ENCODE assay signal across 20 cellular contexts in the genomic region with DNA sequence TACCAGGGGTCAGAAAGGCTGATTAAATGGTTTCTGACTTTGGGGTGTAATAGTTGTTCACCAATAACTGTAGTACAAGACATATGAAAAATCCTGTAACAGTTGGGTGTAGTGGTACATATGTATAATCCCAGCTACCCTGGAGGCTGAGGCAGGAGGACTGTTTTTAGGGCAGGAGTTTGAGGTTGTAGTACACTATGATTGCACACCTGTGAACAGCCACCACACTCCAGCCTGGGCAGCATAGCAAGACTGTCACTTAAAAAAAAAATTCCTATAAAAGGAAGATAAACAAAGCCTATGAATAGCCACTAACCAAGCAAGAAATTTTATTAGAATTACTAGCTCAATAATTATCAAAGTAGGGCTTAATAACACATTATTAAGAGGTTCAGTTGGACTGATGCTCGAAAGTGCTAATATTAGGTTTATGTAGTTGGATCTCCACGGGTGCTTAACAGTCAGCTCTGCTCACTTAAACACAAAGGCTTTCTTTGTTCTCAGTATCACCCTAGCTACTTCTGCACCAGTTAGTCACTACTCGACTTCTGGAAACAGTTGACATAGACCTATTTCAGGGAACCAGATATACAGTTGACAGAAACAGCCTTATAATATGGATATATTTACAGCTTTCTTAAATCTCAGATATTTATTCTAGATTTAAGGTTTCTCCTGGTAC.
DNase-seq lines count a peak whose midpoint lies in the region; ATAC-seq, FAIRE-seq and TF ChIP-seq lines count a peak whose summit lies in the region.
"Had no signal": no experiment of that assay in that cellular context is flagged by ENCODE, and none has a peak within 500 bp of the region (broad histone marks: within the 10 kb centered on the region; RNA-seq: fewer than 3 reads in every experiment).

No MANE protein-coding gene starts in this region.

- no peaks in the 10 kb centered on the region for H3K36me3 ChIP-seq in Panc1 (ENCODE audit: control insufficient read depth, insufficient read depth, low read length)
- no peaks in the 10 kb centered on the region for H3K36me3 ChIP-seq in left ventricle myocardium inferior
- H3K36me3 ChIP-seq: Peyer's patch, spleen had no signal

- BruUV-seq in Panc1 (replicated peaks; lab: Mats Ljungman, UMichigan): no TSS peak

- H3K4me1 Mint-ChIP-seq in activated naive CD8-positive, alpha-beta T cell treated with anti-CD3 and anti-CD28 coated beads, Interleukin-2, amount 50 U/mL, for 24 hours: no peaks in the 10 kb centered on the region
- H3K4me1 Mint-ChIP-seq: CD14-positive monocyte, H9 had no signal

- H3K4me3 ChIP-seq in Panc1 (ENCODE audit: low read depth in 2 of 2, low read length in 2 of 2) (no peak overlapping the region), left ventricle myocardium inferior (no peak overlapping the region)
- H3K4me3 ChIP-seq: Peyer's patch, spleen had no signal

- in situ Hi-C loops in Panc1 (cut with HindIII; ENCODE audit: low pct_unique_long_range_greater_than_20kb, low sequenced_read_pairs): no loop called here

- FAIRE-seq in frontal cortex (lab: Jason Lieb, UNC): no peak

- peaks cover 3% of the 10 kb centered on the region for H3K27me3 Mint-ChIP-seq in activated naive CD8-positive, alpha-beta T cell treated with anti-CD3 and anti-CD28 coated beads, Interleukin-2, amount 50 U/mL, for 24 hours

- H3K27me3 ChIP-seq in Panc1 (ENCODE audit: control insufficient read depth, insufficient read depth, low read length) (no peaks in the 10 kb centered on the region), left ventricle myocardium inferior (ENCODE audit: low read depth) (no peaks in the 10 kb centered on the region)
- H3K27me3 ChIP-seq: Peyer's patch, spleen had no signal

- H3K9me3 ChIP-seq in Panc1 (ENCODE audit: control insufficient read depth, insufficient read depth, low read depth, low read length) (no peaks in the 10 kb centered on the region), left ventricle myocardium inferior (replicated peaks) (peaks cover 12% of the 10 kb centered on the region)
- H3K9me3 ChIP-seq: Peyer's patch had no signal

- TF ChIP-seq CTCF in Panc1 (IDR thresholded peaks at IDR 0.05): no peak
- TF ChIP-seq CTCF in left ventricle myocardium inferior (IDR thresholded peaks at IDR 0.05; ENCODE audit: borderline replicate concordance): no peak

- POLR2A ChIA-PET in Panc1 (lab: Charles Lee): no interaction called here

- DNase-seq in DMS79 treated with DMSO at 0.1 percent for 48 hours (lab: John Stamatoyannopoulos, UW): peak; percentile 17
- DNase-seq in DMS79 (lab: John Stamatoyannopoulos, UW): no peak
- DNase-seq in Panc1 (ENCODE audit: low read depth, low spot score): no peak
- no peak for DNase-seq in left ventricle myocardium inferior
- peak; percentile 51 for DNase-seq in renal cortical epithelial cell (ENCODE audit: low read depth)
- no peak for DNase-seq in activated naive CD8-positive, alpha-beta T cell treated with anti-CD3 and anti-CD28 coated beads, Interleukin-2, amount 50 U/mL, for 24 hours
- no peak for DNase-seq in frontal cortex (ENCODE audit: low spot score in 2 of 2)
- DNase-seq: activated naive CD4-positive, alpha-beta T cell; central memory CD4-positive, alpha-beta T cell; effector memory CD4-positive, alpha-beta T cell; H9; NCI-H1048; NCI-H446 treated with DMSO at 0.1 percent for 48 hours; nucleus accumbens; Peyer's patch; spleen had no signal

- peaks cover 7% of the 10 kb centered on the region for H3K36me3 Mint-ChIP-seq in activated naive CD8-positive, alpha-beta T cell treated with anti-CD3 and anti-CD28 coated beads, Interleukin-2, amount 50 U/mL, for 24 hours (ENCODE audit: low read depth)
- H3K36me3 Mint-ChIP-seq: CD14-positive monocyte had no signal

- intact Hi-C loops in Panc1 (cut with micrococcal nuclease; ENCODE audit: unreplicated experiment): no loop called here
- intact Hi-C loops in left ventricle myocardium inferior (cut with micrococcal nuclease): no loop called here

- no peak overlapping the region for H3K27ac Mint-ChIP-seq in activated naive CD8-positive, alpha-beta T cell treated with anti-CD3 and anti-CD28 coated beads, Interleukin-2, amount 50 U/mL, for 24 hours
- H3K27ac Mint-ChIP-seq: CD14-positive monocyte; H9; stimulated activated naive CD8-positive, alpha-beta T cell treated with anti-CD3 and anti-CD28 coated beads, Interleukin-15, Interleukin-2, amounts not matched to agents 100 ng/mL and 50 ng/mL, for 24 hours had no signal

- no peak overlapping the region for H3K4me3 Mint-ChIP-seq in activated naive CD8-positive, alpha-beta T cell treated with anti-CD3 and anti-CD28 coated beads, Interleukin-2, amount 50 U/mL, for 24 hours
- H3K4me3 Mint-ChIP-seq: CD14-positive monocyte; H9; stimulated activated naive CD8-positive, alpha-beta T cell treated with anti-CD3 and anti-CD28 coated beads, Interleukin-15, Interleukin-2, amounts not matched to agents 100 ng/mL and 50 ng/mL, for 24 hours had no signal

- H3K27ac ChIP-seq in Panc1 (ENCODE audit: low read length) (no peak overlapping the region), left ventricle myocardium inferior (replicated peaks) (peak overlapping the region; percentile 66)
- H3K27ac ChIP-seq: 22Rv1, Peyer's patch, spleen had no signal

- H3K4me1 ChIP-seq in Panc1 (ENCODE audit: control insufficient read depth, insufficient read depth, low read length) (peaks cover 9% of the 10 kb centered on the region), left ventricle myocardium inferior (peaks cover 53% of the 10 kb centered on the region)
- H3K4me1 ChIP-seq: Peyer's patch, spleen had no signal

- CTCF ChIA-PET in Panc1 (lab: Charles Lee): no interaction called here

- ATAC-seq in Panc1: peak; percentile 94
- ATAC-seq in HG02759 (IDR thresholded peaks at IDR 0.05; ENCODE audit: unreplicated experiment): no peak
- ATAC-seq in activated naive CD8-positive, alpha-beta T cell treated with anti-CD3 and anti-CD28 coated beads, Interleukin-2, amount 50 U/mL, for 24 hours: no peak

- H3K9me3 Mint-ChIP-seq in activated naive CD8-positive, alpha-beta T cell treated with anti-CD3 and anti-CD28 coated beads, Interleukin-2, amount 50 U/mL, for 24 hours: peaks cover 8% of the 10 kb centered on the region

Comparison
In these comparisons a context has a peak if more than half of its experiments do, and no peak if none do; other contexts are left out.
1. DNase-seq: peak in DMS79 treated with DMSO at 0.1 percent for 48 hours (single experiment) and renal cortical epithelial cell (single experiment); none in DMS79 (single experiment), Panc1 (single experiment), left ventricle myocardium inferior (single experiment), activated naive CD8-positive, alpha-beta T cell treated with anti-CD3 and anti-CD28 coated beads, Interleukin-2, amount 50 U/mL, for 24 hours (single experiment) and frontal cortex (0 of 2).